ENCODE assay signal across 15 cellular contexts in the genomic region with DNA sequence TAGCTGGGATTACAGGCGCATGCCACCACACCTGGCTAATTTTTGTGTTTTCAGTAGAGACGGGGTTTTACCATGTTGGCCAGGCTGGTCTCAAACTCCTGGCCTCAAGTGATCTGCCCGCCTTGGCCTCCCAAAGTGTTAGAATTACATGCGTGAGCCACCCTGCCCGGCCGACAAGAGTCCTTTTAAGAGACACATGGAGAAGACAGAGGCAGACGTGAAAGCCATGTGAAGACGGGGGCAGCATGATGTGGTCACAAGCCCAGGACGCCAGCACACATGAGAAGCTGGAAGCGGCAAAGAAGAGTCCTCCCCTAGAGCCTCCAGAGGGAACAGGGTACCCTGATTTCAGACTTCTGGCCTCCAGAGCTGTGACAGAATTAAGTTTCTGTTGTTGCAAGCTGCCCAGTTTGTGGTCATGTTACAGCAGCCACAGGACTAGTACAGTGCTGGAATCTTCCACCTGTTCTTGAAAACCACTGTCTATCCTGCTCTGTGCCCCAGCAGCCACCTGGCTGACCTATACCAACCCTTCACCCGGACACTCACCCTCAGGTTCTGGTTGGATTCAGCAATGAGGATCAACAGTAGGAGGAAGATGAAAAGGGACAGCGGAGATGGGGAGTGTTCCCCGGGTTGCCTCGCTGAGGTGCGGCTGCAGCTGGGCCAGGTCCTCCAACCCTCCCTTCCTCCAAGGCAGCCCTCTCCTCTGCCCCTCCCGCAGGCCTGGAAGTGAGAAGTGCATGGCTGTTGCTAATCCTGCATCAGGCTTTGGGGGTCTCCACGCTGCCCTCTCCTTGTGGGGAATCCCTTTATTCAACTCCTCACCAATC. TPM values are rescaled to one million over a fixed set of nuclear protein-coding genes. Genes with fewer than 3 reads are reported as not detected.
A peak's percentile ranks its signal among the peaks of the same experiment; 100 is the strongest.
DNase-seq lines count a peak whose midpoint lies in the region; ATAC-seq and TF ChIP-seq lines count a peak whose summit lies in the region.
"Had no signal": no experiment of that assay in that cellular context is flagged by ENCODE, and none has a peak within 500 bp of the region (broad histone marks: within the 10 kb centered on the region; RNA-seq: fewer than 3 reads in every experiment).

No MANE protein-coding gene starts in this region.

- no peak overlapping the region for H3K4me3 ChIP-seq in CD4-positive, CD25-positive, alpha-beta regulatory T cell (ENCODE audit: low read depth, low read length)
- peak overlapping the region in 1 of 2 experiments; percentile 55 for H3K4me3 ChIP-seq in neutrophil (ENCODE audit: low read depth in 1 of 2, low read length in 1 of 2)
- H3K4me3 ChIP-seq in ovary, result no peak overlapping the region
- H3K4me3 ChIP-seq: GM23338, prostate gland had no signal

- ATAC-seq in CD4-positive, CD25-positive, alpha-beta regulatory T cell (ENCODE audit: low read depth in 2 of 2), result no peak
- peak; percentile 4 for ATAC-seq in esophagus mucosa
- ATAC-seq: GM23338, PC-3 had no signal

- no peak overlapping the region for H3K4me3 Mint-ChIP-seq in CD4-positive, CD25-positive, alpha-beta regulatory T cell
- H3K4me3 Mint-ChIP-seq: GM23338 had no signal

- intact Hi-C loops in ovary (cut with DNase I), result no loop called here

- H3K27me3 Mint-ChIP-seq in CD4-positive, CD25-positive, alpha-beta regulatory T cell, result no peaks in the 10 kb centered on the region

- peak overlapping the region; percentile 70 to 89 (median 82) for H3K27ac Mint-ChIP-seq in CD4-positive, CD25-positive, alpha-beta regulatory T cell
- H3K27ac Mint-ChIP-seq: GM23338 had no signal

- H3K9me3 ChIP-seq in CD4-positive, CD25-positive, alpha-beta regulatory T cell (ENCODE audit: control insufficient read depth in 2 of 2, low read length in 2 of 2), result no peaks in the 10 kb centered on the region
- H3K9me3 ChIP-seq in neutrophil (no peaks in the 10 kb centered on the region), ovary (no peaks in the 10 kb centered on the region)
- H3K9me3 ChIP-seq: prostate gland had no signal

- no peak for DNase-seq in CD4-positive, CD25-positive, alpha-beta regulatory T cell
- DNase-seq in MV-4-11 (lab: John Stamatoyannopoulos, UW), result peak; percentile 7
- DNase-seq in RKO (ENCODE audit: low spot score), result no peak
- DNase-seq in NCI-H345 treated with DMSO at 0.1 percent for 48 hours (lab: John Stamatoyannopoulos, UW; ENCODE audit: unreplicated experiment), result no peak
- no peak for DNase-seq in ovary
- DNase-seq in NK-92 treated with Interleukin-12 subunit alpha and Interleukin-12 subunit beta, amount 100 ng/mL, for 24 hours (lab: John Stamatoyannopoulos, UW), result no peak
- DNase-seq: activated CD4-positive, alpha-beta T cell treated with anti-CD3 and anti-CD28 coated beads, Interleukin-2, amount 50 U/mL, for 48 hours; caudate nucleus; NCI-H1417 treated with DMSO at 0.1 percent for 48 hours; PC-3; stimulated activated CD4-positive, alpha-beta T cell treated with anti-CD3 and anti-CD28 coated beads, Interleukin-4, amount 100 ng/mL, for 1 hour had no signal

- no peaks in the 10 kb centered on the region for H3K9me3 Mint-ChIP-seq in CD4-positive, CD25-positive, alpha-beta regulatory T cell
- H3K9me3 Mint-ChIP-seq: GM23338 had no signal

- TF ChIP-seq EP300 in ovary (IDR thresholded peaks at IDR 0.05), result no peak

- peaks cover 45% of the 10 kb centered on the region for H3K4me1 ChIP-seq in CD4-positive, CD25-positive, alpha-beta regulatory T cell (ENCODE audit: control insufficient read depth, insufficient read depth, low read length, poor library complexity, severe bottlenecking)
- peaks cover 90 to 92% of the 10 kb centered on the region in 2 experiments for H3K4me1 ChIP-seq in neutrophil (ENCODE audit: control insufficient read depth in 1 of 2, insufficient read depth in 1 of 2, low read depth in 1 of 2, low read length in 1 of 2)
- peaks cover 11% of the 10 kb centered on the region for H3K4me1 ChIP-seq in ovary (ENCODE audit: insufficient read depth)

- WGBS in ovary, 3 donors, result 86 to 89% (median 86%) methylated on average over 17 of the region's 17 CpGs

- H3K36me3 Mint-ChIP-seq in CD4-positive, CD25-positive, alpha-beta regulatory T cell, result peaks cover 7% of the 10 kb centered on the region

- H3K27ac ChIP-seq in CD4-positive, CD25-positive, alpha-beta regulatory T cell (ENCODE audit: insufficient read depth, low read length, poor library complexity, severe bottlenecking), result no peak overlapping the region
- H3K27ac ChIP-seq in neutrophil (peak overlapping the region; percentile 96), ovary (no peak overlapping the region)
- H3K27ac ChIP-seq: prostate gland had no signal

- TF ChIP-seq POLR2A in ovary (IDR thresholded peaks at IDR 0.05), result no peak

- no peaks in the 10 kb centered on the region for H3K27me3 ChIP-seq in CD4-positive, CD25-positive, alpha-beta regulatory T cell (ENCODE audit: control insufficient read depth, insufficient read depth, low read length)
- H3K27me3 ChIP-seq in neutrophil (no peaks in the 10 kb centered on the region), ovary (no peaks in the 10 kb centered on the region)

- peaks cover 5% of the 10 kb centered on the region for H3K36me3 ChIP-seq in CD4-positive, CD25-positive, alpha-beta regulatory T cell (ENCODE audit: control insufficient read depth, insufficient read depth, low read length)
- H3K36me3 ChIP-seq in neutrophil, result peaks cover 11% of the 10 kb centered on the region
- H3K36me3 ChIP-seq in ovary, result no peaks in the 10 kb centered on the region
- H3K36me3 ChIP-seq: prostate gland had no signal

- peaks cover 36 to 95% (median 70%) of the 10 kb centered on the region in 4 donors for H3K4me1 Mint-ChIP-seq in CD4-positive, CD25-positive, alpha-beta regulatory T cell

- TF ChIP-seq CTCF in neutrophil (IDR thresholded peaks at IDR 0.05), result no peak
- no peak for TF ChIP-seq CTCF in ovary (IDR thresholded peaks at IDR 0.05)

RNA-seq across cellular contexts. Expression of gene VPS37B, which starts 16.9 kb away (rescaled TPM):
- total RNA-seq in CD4-positive, CD25-positive, alpha-beta regulatory T cell, result 99.2 TPM
- 10 to 100 TPM; 19.0 to 23.4 (median 20.9) TPM for polyA plus RNA-seq in CD4-positive, CD25-positive, alpha-beta regulatory T cell
- 51.4 TPM for total RNA-seq in esophagus mucosa
- 10 to 100 TPM; 11.1 to 44.3 (median 13.2) TPM for total RNA-seq in ovary
- 10 to 100 TPM in 1 of 2 donors, 1 to 10 TPM in 1; 9.5 to 12.1 TPM for polyA plus RNA-seq in ovary

RNA-seq across cellular contexts. Expression of gene HIP1R, which starts 43.7 kb away (rescaled TPM):
- total RNA-seq in CD4-positive, CD25-positive, alpha-beta regulatory T cell, result 56.0 TPM
- 1 to 10 TPM; 3.8 to 7.0 (median 4.7) TPM for polyA plus RNA-seq in CD4-positive, CD25-positive, alpha-beta regulatory T cell
- 26.4 TPM for total RNA-seq in esophagus mucosa
- total RNA-seq in ovary, result 10 to 100 TPM in 5 of 7 donors, 1 to 10 TPM in 2; 9.0 to 20.2 (median 10.4) TPM
- polyA plus RNA-seq in ovary, result 10 to 100 TPM in 1 of 2 donors, 1 to 10 TPM in 1; 1.4 to 11.5 TPM
